5 cellular contexts compared by ENCODE assay signal in the genomic region with DNA sequence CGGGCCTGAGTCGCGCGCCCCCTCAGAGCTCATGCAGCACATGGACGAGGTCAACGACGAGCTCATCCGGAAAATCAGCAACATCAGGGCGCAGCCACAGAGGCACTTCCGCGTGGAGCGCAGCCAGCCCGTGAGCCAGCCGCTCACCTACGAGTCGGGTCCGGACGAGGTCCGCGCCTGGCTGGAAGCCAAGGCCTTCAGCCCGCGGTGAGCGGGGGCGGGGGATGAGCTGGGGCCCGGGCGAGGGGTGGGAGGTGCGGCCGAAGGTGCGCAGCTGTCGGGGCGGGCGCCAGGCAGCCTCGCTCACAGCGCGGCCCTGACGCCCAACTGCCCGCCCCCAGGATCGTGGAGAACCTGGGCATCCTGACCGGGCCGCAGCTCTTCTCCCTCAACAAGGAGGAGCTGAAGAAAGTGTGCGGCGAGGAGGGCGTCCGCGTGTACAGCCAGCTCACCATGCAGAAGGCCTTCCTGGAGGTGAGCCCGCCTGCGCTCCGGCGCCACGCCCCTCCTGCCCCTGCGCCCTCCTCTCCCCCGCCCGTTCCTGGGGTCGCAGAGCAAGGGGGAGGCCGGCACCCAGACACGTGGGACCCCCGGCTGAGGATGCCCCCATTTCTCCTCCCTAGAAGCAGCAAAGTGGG. TPM values are rescaled to one million over a fixed set of nuclear protein-coding genes. Genes with fewer than 3 reads are reported as not detected.
DNase-seq lines count a peak whose midpoint lies in the region; ATAC-seq lines count a peak whose summit lies in the region.

No MANE protein-coding gene starts in this region.

- no peaks in the 10 kb centered on the region for H3K9me3 ChIP-seq in iPS-20b (ENCODE audit: insufficient read depth, low read depth, low read length)
- no peaks in the 10 kb centered on the region for H3K9me3 ChIP-seq in aorta (ENCODE audit: control insufficient read depth, low read length)

- no peaks in the 10 kb centered on the region for H3K4me1 ChIP-seq in iPS-20b (ENCODE audit: insufficient read depth, low read length)
- H3K4me1 ChIP-seq in aorta (ENCODE audit: control insufficient read depth in 1 of 2, insufficient read depth in 2 of 2, low read length in 2 of 2): no peaks in the 10 kb centered on the region

- no peak for ATAC-seq in aorta (ENCODE audit: low FRiP score)

- 9 to 12% methylated on average over 41 to 57 of the region's 57 CpGs for WGBS in aorta, 2 donors

- H3K9ac ChIP-seq in iPS-20b (ENCODE audit: low read depth, low read length): peak overlapping the region; percentile 37; the same call in 1 of the 2 replicates

- H3K27me3 ChIP-seq in iPS-20b (ENCODE audit: insufficient read depth, low read length): peaks cover 36% of the 10 kb centered on the region
- no peaks in the 10 kb centered on the region for H3K27me3 ChIP-seq in aorta (ENCODE audit: control insufficient read depth in 1 of 2, insufficient read depth in 2 of 2, low read length in 1 of 2)

- H3K4me3 ChIP-seq in iPS-20b (ENCODE audit: low read length): peak overlapping the region; percentile 50; the same call in 1 of the 2 replicates
- H3K4me3 ChIP-seq in aorta (ENCODE audit: low read length in 2 of 2): peak overlapping the region in 1 of 2 donors; percentile 15

- peak; percentile 16 for DNase-seq in NCI-H1092 treated with DMSO at 0.1 percent for 48 hours (lab: John Stamatoyannopoulos, UW)
- DNase-seq in activated CD8-positive, alpha-beta memory T cell treated with anti-CD3 and anti-CD28 coated beads, Interleukin-2, amount 50 U/mL, for 4 hours: peak; percentile 51
- DNase-seq in aorta: peak; percentile 69 to 86
- no peak for DNase-seq in GF-D8 (lab: John Stamatoyannopoulos, UW)

- intact Hi-C loops in aorta (cut with DNase I): loop anchor here in 1 of 2 donors (5.0 kb wide), 1 partner anchor 59 kb away; no protein-coding TSS in a partner anchor

- H3K36me3 ChIP-seq in iPS-20b (ENCODE audit: insufficient read depth, low read depth, low read length) (no peaks in the 10 kb centered on the region), aorta (ENCODE audit: control insufficient read depth in 1 of 2, insufficient read depth in 2 of 2, low read length in 1 of 2) (no peaks in the 10 kb centered on the region)

- no peak overlapping the region for H3K27ac ChIP-seq in iPS-20b (ENCODE audit: low read length)
- H3K27ac ChIP-seq in aorta (ENCODE audit: low read depth in 1 of 2, low read length in 2 of 2): no peak overlapping the region

RNA-seq across cellular contexts. Expression of a gene that starts 20.4 kb away (rescaled TPM):
- total RNA-seq in aorta: 10 to 100 TPM; 41.0 to 45.1 TPM
- 100 to 1,000 TPM in 1 of 2 donors, 10 to 100 TPM in 1; 64.6 to 102 TPM for polyA plus RNA-seq in aorta

RNA-seq across cellular contexts. Expression of a gene that starts 20.9 kb away (rescaled TPM):
- 100 to 1,000 TPM; 113 to 130 TPM for total RNA-seq in aorta
- polyA plus RNA-seq in aorta: 100 to 1,000 TPM; 122 to 187 TPM

RNA-seq across cellular contexts. Expression of a gene that starts 30.8 kb away (rescaled TPM):
- total RNA-seq in aorta: 10 to 100 TPM; 15.6 to 23.0 TPM
- polyA plus RNA-seq in aorta: 10 to 100 TPM in 1 of 2 donors, 1 to 10 TPM in 1; 8.4 to 31.2 TPM

RNA-seq across cellular contexts. Expression of a gene that starts 31.4 kb away (rescaled TPM):
- total RNA-seq in aorta: 10 to 100 TPM; 32.2 to 59.5 TPM
- 10 to 100 TPM; 15.7 to 53.0 TPM for polyA plus RNA-seq in aorta

RNA-seq across cellular contexts. Expression of a gene that starts 50.9 kb away (rescaled TPM):
- total RNA-seq in aorta: 10 to 100 TPM; 36.1 to 52.7 TPM
- 10 to 100 TPM in 1 of 2 donors, 1 to 10 TPM in 1; 9.6 to 32.5 TPM for polyA plus RNA-seq in aorta
